1 cellular context compared by ENCODE assay signal in the genomic region with DNA sequence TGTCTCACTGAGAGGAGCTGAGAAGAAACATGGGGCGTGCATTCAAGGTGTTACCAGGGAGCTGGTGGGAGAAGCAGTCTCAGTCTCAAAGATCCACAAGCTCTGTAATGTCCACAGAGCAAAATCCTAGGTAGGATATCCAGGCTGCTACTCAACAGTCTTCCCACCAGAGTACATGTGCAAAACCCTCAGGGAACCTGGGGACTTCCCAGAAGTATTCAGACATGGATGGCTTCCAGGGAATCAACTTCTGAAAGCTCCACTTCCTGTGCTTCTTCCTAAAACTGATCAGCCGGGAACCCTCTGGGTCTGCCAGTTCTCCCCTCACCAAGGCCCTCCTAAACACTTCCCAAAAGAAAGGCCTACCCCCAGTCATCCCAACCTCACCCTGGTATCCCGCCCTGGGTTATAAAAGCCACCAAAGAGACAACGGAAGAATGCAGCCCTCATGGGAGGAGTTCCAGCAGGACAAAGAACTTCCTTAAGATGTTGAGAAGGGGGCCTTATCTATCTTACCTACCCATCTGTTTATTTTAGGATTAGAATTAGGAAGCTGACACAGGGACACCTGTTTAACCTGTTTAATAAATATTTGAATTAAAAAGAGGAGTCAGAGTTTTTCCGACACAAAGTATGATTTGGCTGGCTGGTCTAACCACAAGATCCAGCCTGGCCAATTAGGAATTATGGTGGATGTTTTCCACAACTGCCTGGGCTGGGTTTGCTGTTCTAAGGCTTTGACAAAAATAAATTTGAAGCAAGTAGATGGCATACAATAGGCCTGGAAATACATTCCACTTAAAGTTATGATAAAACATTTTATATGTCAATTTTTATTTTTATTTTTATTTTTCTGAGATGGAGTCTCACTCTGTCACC.
TF ChIP-seq lines count a peak whose summit lies in the region.

No MANE protein-coding gene starts in this region.

TF ChIP-seq in HEK293, 187 proteins besides CTCF, POLR2A, EP300 and RAD21 (continued from another document):
- TF ChIP-seq ZNF639 (tag by site-specific recombination; IDR thresholded peaks at IDR 0.05) (no peak), ZNF624 (tag by site-specific recombination; IDR thresholded peaks at IDR 0.05) (no peak)
